2 cellular contexts compared by ENCODE assay signal in genomic region chr5:177097016-177097985, GRCh38.
TF ChIP-seq lines count a peak whose summit lies in the region.

No MANE protein-coding gene starts in this region.

TF ChIP-seq in HEK293, 187 proteins besides CTCF, POLR2A, EP300 and RAD21:
- TF ChIP-seq IKZF3 (tag by site-specific recombination; IDR thresholded peaks at IDR 0.05) = no peak
- no peak for TF ChIP-seq ZNF473 (tag by site-specific recombination; IDR thresholded peaks at IDR 0.05)
- TF ChIP-seq ZNF513 (tag by site-specific recombination; IDR thresholded peaks at IDR 0.05) = peak; percentile 61
- TF ChIP-seq TCF7L2 (IDR thresholded peaks at IDR 0.05; ENCODE audit: borderline replicate concordance, low read depth, low read length) = no peak
- TF ChIP-seq ZNF214 (tag by site-specific recombination; IDR thresholded peaks at IDR 0.05; ENCODE audit: borderline replicate concordance) = no peak

TF ChIP-seq in HepG2, 621 proteins besides CTCF, POLR2A, EP300 and RAD21 (continues in another document):
- TF ChIP-seq ESRRA (CRISPR knock-in tag; IDR thresholded peaks at IDR 0.05; ENCODE audit: low read depth) (peak; percentile 94), RFX1 (IDR thresholded peaks at IDR 0.05) (no peak), BRCA1 (CRISPR knock-in tag; IDR thresholded peaks at IDR 0.05) (no peak), ZNF746 (CRISPR knock-in tag; IDR thresholded peaks at IDR 0.05) (no peak), MYC (CRISPR knock-in tag; IDR thresholded peaks at IDR 0.05; ENCODE audit: borderline replicate concordance) (no peak; the same call in 1 of the 2 replicates), MTA1 (CRISPR knock-in tag; IDR thresholded peaks at IDR 0.05; ENCODE audit: borderline replicate concordance) (peak; percentile 69), ZNF33A (CRISPR knock-in tag; IDR thresholded peaks at IDR 0.05; ENCODE audit: borderline replicate concordance) (no peak), NFE2L2 (IDR thresholded peaks at IDR 0.05; ENCODE audit: low read length) (no peak), ZNF3 (CRISPR knock-in tag; IDR thresholded peaks at IDR 0.05) (no peak), POLR2AphosphoS2 (IDR thresholded peaks at IDR 0.05; ENCODE audit: low read depth, low read length) (no peak; the same call in 1 of the 2 replicates), FOXO1 (CRISPR knock-in tag; IDR thresholded peaks at IDR 0.05) (0 out of 2 replicates have a peak, but pooled peaks have one; percentile 57), RBM39 (IDR thresholded peaks at IDR 0.05; ENCODE audit: low read depth, low read length, poor library complexity, severe bottlenecking) (no peak), ASH2L (IDR thresholded peaks at IDR 0.05; ENCODE audit: insufficient read length, low read depth, low read length) (no peak), ZBTB38 (CRISPR knock-in tag; IDR thresholded peaks at IDR 0.05) (peak; percentile 86), RAD51 (IDR thresholded peaks at IDR 0.05; ENCODE audit: borderline replicate concordance) (no peak), RARG (CRISPR knock-in tag; IDR thresholded peaks at IDR 0.05; ENCODE audit: low read depth) (no peak), MAFF (IDR thresholded peaks at IDR 0.05; ENCODE audit: low read depth, low read length) (no peak), ZBTB7B (CRISPR knock-in tag; IDR thresholded peaks at IDR 0.05) (peak; percentile 56; the same call in 1 of the 2 replicates), ZBTB8A (CRISPR knock-in tag; IDR thresholded peaks at IDR 0.05; ENCODE audit: borderline replicate concordance, low read depth) (no peak), GATAD1 (CRISPR knock-in tag; IDR thresholded peaks at IDR 0.05) (no peak), TRIM24 (CRISPR knock-in tag; IDR thresholded peaks at IDR 0.05) (no peak), ZNF558 (CRISPR knock-in tag; IDR thresholded peaks at IDR 0.05; ENCODE audit: borderline replicate concordance) (0 out of 2 replicates have a peak, but pooled peaks have one; percentile 15), POLR2AphosphoS5 (IDR thresholded peaks at IDR 0.05; ENCODE audit: low read depth, low read length) (no peak; the same call in 1 of the 2 replicates), E2F2 (CRISPR knock-in tag; IDR thresholded peaks at IDR 0.05; ENCODE audit: borderline replicate concordance) (no peak), ZFP90 (CRISPR knock-in tag; IDR thresholded peaks at IDR 0.05; ENCODE audit: borderline replicate concordance) (0 out of 2 replicates have a peak, but pooled peaks have one; percentile 27), FOXP4 (CRISPR knock-in tag; IDR thresholded peaks at IDR 0.05) (no peak), HMGA1 (CRISPR knock-in tag; conservative IDR thresholded peaks at IDR 0.05) (no peak), NAIF1 (CRISPR knock-in tag; IDR thresholded peaks at IDR 0.05; ENCODE audit: borderline replicate concordance) (no peak), HIVEP1 (CRISPR knock-in tag; IDR thresholded peaks at IDR 0.05) (no peak), CREBL2 (CRISPR knock-in tag; IDR thresholded peaks at IDR 0.05; ENCODE audit: borderline replicate concordance) (0 out of 2 replicates have a peak, but pooled peaks have one; percentile 27), ZNF232 (CRISPR knock-in tag; IDR thresholded peaks at IDR 0.05; ENCODE audit: borderline replicate concordance) (no peak), TBX3 (IDR thresholded peaks at IDR 0.05; ENCODE audit: borderline replicate concordance) (no peak), RNF2 (conservative IDR thresholded peaks at IDR 0.05; ENCODE audit: low read depth) (no peak), MAZ (IDR thresholded peaks at IDR 0.05; ENCODE audit: borderline replicate concordance, low read depth, low read length) (no peak), MAZ (CRISPR knock-in tag; IDR thresholded peaks at IDR 0.05; ENCODE audit: low read depth) (no peak), THAP8 (CRISPR knock-in tag; IDR thresholded peaks at IDR 0.05; ENCODE audit: borderline replicate concordance) (no peak), ZNF549 (CRISPR knock-in tag; IDR thresholded peaks at IDR 0.05) (no peak), MXI1 (IDR thresholded peaks at IDR 0.05; ENCODE audit: borderline replicate concordance, low read depth, low read length) (no peak), BHLHE40 (IDR thresholded peaks at IDR 0.05; ENCODE audit: low read length) (no peak), RBAK (CRISPR knock-in tag; IDR thresholded peaks at IDR 0.05) (no peak), TEF (CRISPR knock-in tag; IDR thresholded peaks at IDR 0.05) (no peak), GMEB1 (CRISPR knock-in tag; IDR thresholded peaks at IDR 0.05; ENCODE audit: borderline replicate concordance) (0 out of 2 replicates have a peak, but pooled peaks have one; percentile 27), KLF12 (CRISPR knock-in tag; IDR thresholded peaks at IDR 0.05; ENCODE audit: borderline replicate concordance) (no peak), HNRNPL (IDR thresholded peaks at IDR 0.05; ENCODE audit: low read depth, low read length) (0 out of 2 replicates have a peak, but pooled peaks have one; percentile 37), ZNF205 (CRISPR knock-in tag; IDR thresholded peaks at IDR 0.05) (no peak), SOX6 (IDR thresholded peaks at IDR 0.05) (no peak), SOX6 (CRISPR knock-in tag; IDR thresholded peaks at IDR 0.05) (peak; percentile 49; the same call in 1 of the 2 replicates), ZNF761 (CRISPR knock-in tag; conservative IDR thresholded peaks at IDR 0.05) (no peak), PAF1 (CRISPR knock-in tag; IDR thresholded peaks at IDR 0.05) (0 out of 2 replicates have a peak, but pooled peaks have one; percentile 46), REPIN1 (CRISPR knock-in tag; IDR thresholded peaks at IDR 0.05; ENCODE audit: borderline replicate concordance, low read depth) (no peak), ISL2 (CRISPR knock-in tag; IDR thresholded peaks at IDR 0.05) (no peak), PHF5A (CRISPR knock-in tag; IDR thresholded peaks at IDR 0.05; ENCODE audit: low read depth, unreplicated experiment) (peak; percentile 64), ZNF329 (CRISPR knock-in tag; IDR thresholded peaks at IDR 0.05; ENCODE audit: low read depth) (0 out of 2 replicates have a peak, but pooled peaks have one; percentile 10), ZNF282 (IDR thresholded peaks at IDR 0.05; ENCODE audit: partially characterized antibody) (no peak), ZNF180 (CRISPR knock-in tag; IDR thresholded peaks at IDR 0.05; ENCODE audit: borderline replicate concordance, low read depth) (no peak), GLI4 (CRISPR knock-in tag; IDR thresholded peaks at IDR 0.05; ENCODE audit: borderline replicate concordance) (no peak), NCOA2 (CRISPR knock-in tag; IDR thresholded peaks at IDR 0.05) (peak; percentile 41; the same call in 1 of the 2 replicates), ZFX (CRISPR knock-in tag; IDR thresholded peaks at IDR 0.05; ENCODE audit: low read depth) (peak; percentile 70)
- TF ChIP-seq, protein P1, sequence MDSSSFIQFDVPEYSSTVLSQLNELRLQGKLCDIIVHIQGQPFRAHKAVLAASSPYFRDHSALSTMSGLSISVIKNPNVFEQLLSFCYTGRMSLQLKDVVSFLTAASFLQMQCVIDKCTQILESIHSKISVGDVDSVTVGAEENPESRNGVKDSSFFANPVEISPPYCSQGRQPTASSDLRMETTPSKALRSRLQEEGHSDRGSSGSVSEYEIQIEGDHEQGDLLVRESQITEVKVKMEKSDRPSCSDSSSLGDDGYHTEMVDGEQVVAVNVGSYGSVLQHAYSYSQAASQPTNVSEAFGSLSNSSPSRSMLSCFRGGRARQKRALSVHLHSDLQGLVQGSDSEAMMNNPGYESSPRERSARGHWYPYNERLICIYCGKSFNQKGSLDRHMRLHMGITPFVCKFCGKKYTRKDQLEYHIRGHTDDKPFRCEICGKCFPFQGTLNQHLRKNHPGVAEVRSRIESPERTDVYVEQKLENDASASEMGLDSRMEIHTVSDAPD (CRISPR knock-in tag; IDR thresholded peaks at IDR 0.05) = no peak
- TF ChIP-seq, protein P2, sequence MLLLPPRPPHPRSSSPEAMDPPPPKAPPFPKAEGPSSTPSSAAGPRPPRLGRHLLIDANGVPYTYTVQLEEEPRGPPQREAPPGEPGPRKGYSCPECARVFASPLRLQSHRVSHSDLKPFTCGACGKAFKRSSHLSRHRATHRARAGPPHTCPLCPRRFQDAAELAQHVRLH (CRISPR knock-in tag; IDR thresholded peaks at IDR 0.05; ENCODE audit: borderline replicate concordance, low read depth) = peak; percentile 15; the same call in 1 of the 2 replicates
- TF ChIP-seq, protein P3, sequence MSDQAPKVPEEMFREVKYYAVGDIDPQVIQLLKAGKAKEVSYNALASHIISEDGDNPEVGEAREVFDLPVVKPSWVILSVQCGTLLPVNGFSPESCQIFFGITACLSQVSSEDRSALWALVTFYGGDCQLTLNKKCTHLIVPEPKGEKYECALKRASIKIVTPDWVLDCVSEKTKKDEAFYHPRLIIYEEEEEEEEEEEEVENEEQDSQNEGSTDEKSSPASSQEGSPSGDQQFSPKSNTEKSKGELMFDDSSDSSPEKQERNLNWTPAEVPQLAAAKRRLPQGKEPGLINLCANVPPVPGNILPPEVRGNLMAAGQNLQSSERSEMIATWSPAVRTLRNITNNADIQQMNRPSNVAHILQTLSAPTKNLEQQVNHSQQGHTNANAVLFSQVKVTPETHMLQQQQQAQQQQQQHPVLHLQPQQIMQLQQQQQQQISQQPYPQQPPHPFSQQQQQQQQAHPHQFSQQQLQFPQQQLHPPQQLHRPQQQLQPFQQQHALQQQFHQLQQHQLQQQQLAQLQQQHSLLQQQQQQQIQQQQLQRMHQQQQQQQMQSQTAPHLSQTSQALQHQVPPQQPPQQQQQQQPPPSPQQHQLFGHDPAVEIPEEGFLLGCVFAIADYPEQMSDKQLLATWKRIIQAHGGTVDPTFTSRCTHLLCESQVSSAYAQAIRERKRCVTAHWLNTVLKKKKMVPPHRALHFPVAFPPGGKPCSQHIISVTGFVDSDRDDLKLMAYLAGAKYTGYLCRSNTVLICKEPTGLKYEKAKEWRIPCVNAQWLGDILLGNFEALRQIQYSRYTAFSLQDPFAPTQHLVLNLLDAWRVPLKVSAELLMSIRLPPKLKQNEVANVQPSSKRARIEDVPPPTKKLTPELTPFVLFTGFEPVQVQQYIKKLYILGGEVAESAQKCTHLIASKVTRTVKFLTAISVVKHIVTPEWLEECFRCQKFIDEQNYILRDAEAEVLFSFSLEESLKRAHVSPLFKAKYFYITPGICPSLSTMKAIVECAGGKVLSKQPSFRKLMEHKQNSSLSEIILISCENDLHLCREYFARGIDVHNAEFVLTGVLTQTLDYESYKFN (CRISPR knock-in tag; conservative IDR thresholded peaks at IDR 0.05) = peak; percentile 83
